In the genomic region with DNA sequence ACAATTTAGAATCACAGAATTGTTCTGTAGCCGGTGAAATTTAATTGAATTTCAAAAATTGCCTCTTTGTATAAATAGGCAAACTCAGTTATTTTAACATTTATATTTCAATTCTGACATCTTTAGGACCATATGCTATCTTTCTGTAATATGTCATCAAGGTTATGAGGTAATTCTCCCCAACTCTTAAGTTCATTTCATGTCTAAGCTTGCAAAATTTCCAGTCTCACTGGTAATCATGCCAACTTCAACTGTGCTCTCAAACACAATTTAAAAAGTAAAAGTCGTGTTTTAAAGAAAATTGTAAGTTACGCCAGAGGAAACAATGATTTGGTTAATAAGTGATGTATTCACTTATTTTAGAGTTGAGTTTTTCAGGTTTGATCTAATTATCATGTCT, we compare ENCODE assay signal across 1 cellular context.
TF ChIP-seq lines count a peak whose summit lies in the region.

No MANE protein-coding gene starts in this region.

TF ChIP-seq in SK-N-SH, 30 proteins besides CTCF, POLR2A, EP300 and RAD21 (continued from another document):
- TF ChIP-seq, protein P1, sequence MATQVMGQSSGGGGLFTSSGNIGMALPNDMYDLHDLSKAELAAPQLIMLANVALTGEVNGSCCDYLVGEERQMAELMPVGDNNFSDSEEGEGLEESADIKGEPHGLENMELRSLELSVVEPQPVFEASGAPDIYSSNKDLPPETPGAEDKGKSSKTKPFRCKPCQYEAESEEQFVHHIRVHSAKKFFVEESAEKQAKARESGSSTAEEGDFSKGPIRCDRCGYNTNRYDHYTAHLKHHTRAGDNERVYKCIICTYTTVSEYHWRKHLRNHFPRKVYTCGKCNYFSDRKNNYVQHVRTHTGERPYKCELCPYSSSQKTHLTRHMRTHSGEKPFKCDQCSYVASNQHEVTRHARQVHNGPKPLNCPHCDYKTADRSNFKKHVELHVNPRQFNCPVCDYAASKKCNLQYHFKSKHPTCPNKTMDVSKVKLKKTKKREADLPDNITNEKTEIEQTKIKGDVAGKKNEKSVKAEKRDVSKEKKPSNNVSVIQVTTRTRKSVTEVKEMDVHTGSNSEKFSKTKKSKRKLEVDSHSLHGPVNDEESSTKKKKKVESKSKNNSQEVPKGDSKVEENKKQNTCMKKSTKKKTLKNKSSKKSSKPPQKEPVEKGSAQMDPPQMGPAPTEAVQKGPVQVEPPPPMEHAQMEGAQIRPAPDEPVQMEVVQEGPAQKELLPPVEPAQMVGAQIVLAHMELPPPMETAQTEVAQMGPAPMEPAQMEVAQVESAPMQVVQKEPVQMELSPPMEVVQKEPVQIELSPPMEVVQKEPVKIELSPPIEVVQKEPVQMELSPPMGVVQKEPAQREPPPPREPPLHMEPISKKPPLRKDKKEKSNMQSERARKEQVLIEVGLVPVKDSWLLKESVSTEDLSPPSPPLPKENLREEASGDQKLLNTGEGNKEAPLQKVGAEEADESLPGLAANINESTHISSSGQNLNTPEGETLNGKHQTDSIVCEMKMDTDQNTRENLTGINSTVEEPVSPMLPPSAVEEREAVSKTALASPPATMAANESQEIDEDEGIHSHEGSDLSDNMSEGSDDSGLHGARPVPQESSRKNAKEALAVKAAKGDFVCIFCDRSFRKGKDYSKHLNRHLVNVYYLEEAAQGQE (IDR thresholded peaks at IDR 0.05; ENCODE audit: low read depth, low read length): no peak
- TF ChIP-seq ELF1 (IDR thresholded peaks at IDR 0.05): no peak
- TF ChIP-seq, protein P2, sequence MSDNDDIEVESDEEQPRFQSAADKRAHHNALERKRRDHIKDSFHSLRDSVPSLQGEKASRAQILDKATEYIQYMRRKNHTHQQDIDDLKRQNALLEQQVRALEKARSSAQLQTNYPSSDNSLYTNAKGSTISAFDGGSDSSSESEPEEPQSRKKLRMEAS (IDR thresholded peaks at IDR 0.05; ENCODE audit: low read depth): no peak
- TF ChIP-seq CHD2 (IDR thresholded peaks at IDR 0.05; ENCODE audit: low read length, partially characterized antibody): no peak
TF ChIP-seq in SK-N-SH: peak in this region for 0.
